Comparison of ENCODE assay signal across 19 cellular contexts in genomic region chr7:139749545-139749944, GRCh38. TPM values are rescaled to one million over a fixed set of nuclear protein-coding genes. Genes with fewer than 3 reads are reported as not detected.
A peak's percentile ranks its signal among the peaks of the same experiment; 100 is the strongest.
DNase-seq lines count a peak whose midpoint lies in the region; ATAC-seq, FAIRE-seq and TF ChIP-seq lines count a peak whose summit lies in the region.
"Had no signal": no experiment of that assay in that cellular context is flagged by ENCODE, and none has a peak within 500 bp of the region (broad histone marks: within the 10 kb centered on the region; RNA-seq: fewer than 3 reads in every experiment).

No MANE protein-coding gene starts in this region.

- no peak overlapping the region for H2BK120ac ChIP-seq in H1 (replicated peaks; ENCODE audit: low read depth, low read length)

- H3K9me3 Mint-ChIP-seq in activated T-cell treated with anti-CD3 and anti-CD28 coated beads, Interleukin-2, amount 50 U/mL, for 24 hours: no peaks in the 10 kb centered on the region
- H3K9me3 Mint-ChIP-seq: activated CD4-positive, alpha-beta memory T cell treated with anti-CD3 and anti-CD28 coated beads, Interleukin-2, amount 10 ng/mL, durations not matched to agents 7 days and 5 days; activated naive CD8-positive, alpha-beta T cell treated with anti-CD3 and anti-CD28 coated beads, Interleukin-2, amount 10 ng/mL, durations not matched to agents 7 days and 5 days; brain had no signal

- H3K36me3 ChIP-seq in H1 (ENCODE audit: control insufficient read depth in 2 of 4, insufficient read depth in 4 of 4, low read length in 3 of 4): no peaks in the 10 kb centered on the region
- H3K36me3 ChIP-seq: esophagus muscularis mucosa, HAP-1, ovary, vagina had no signal

- no peak overlapping the region for H3K23ac ChIP-seq in H1 (ENCODE audit: insufficient read length)

- no peak overlapping the region for H3K4me2 ChIP-seq in H1 (ENCODE audit: insufficient read depth in 1 of 2, low read depth in 2 of 2, low read length in 2 of 2)

- H2BK20ac ChIP-seq in H1 (ENCODE audit: low read length): no peak overlapping the region

- no peak overlapping the region for H3K4me3 ChIP-seq in H1 (ENCODE audit: extremely low read depth in 1 of 4, insufficient read depth in 2 of 4, low read depth in 3 of 4, low read length in 4 of 4)
- H3K4me3 ChIP-seq: esophagus muscularis mucosa, HAP-1, ovary, skin epidermis, vagina had no signal

- H3K9ac ChIP-seq in H1 (replicated peaks in 1 of 4; ENCODE audit: extremely low read depth in 1 of 4, low read depth in 3 of 4, low read length in 3 of 4): no peak overlapping the region

- DNase-seq in NCI-H1092 (lab: John Stamatoyannopoulos, UW) (peak; percentile 68), NCI-H2196 (lab: John Stamatoyannopoulos, UW; ENCODE audit: unreplicated experiment) (peak; percentile 40), H1 (ENCODE audit: low read depth in 1 of 2, low spot score in 2 of 2) (no peak), sciatic nerve (ENCODE audit: low spot score) (no peak)
- DNase-seq in activated T-cell treated with anti-CD3 and anti-CD28 coated beads, Interleukin-2, amount 50 U/mL, for 24 hours: no peak
- DNase-seq: activated CD4-positive, alpha-beta memory T cell treated with anti-CD3 and anti-CD28 coated beads, Interleukin-2, amount 10 ng/mL, durations not matched to agents 7 days and 5 days; activated naive CD8-positive, alpha-beta T cell treated with anti-CD3 and anti-CD28 coated beads, Interleukin-2, amount 10 ng/mL, durations not matched to agents 7 days and 5 days; COR-L47; NCI-H345; ovary; SIG-M5; stimulated activated CD4-positive, alpha-beta T cell treated with anti-CD3 and anti-CD28 coated beads, Interleukin-4, amount 100 ng/mL, for 24 hours had no signal

- intact Hi-C loops in sciatic nerve (cut with DNase I): no loop called here

- peaks cover 2 to 5% of the 10 kb centered on the region in 2 experiments for H4K20me1 ChIP-seq in H1 (replicated peaks in 1 of 2; ENCODE audit: control insufficient read depth in 1 of 2, insufficient read depth in 2 of 2, low read length in 2 of 2)

- H3K56ac ChIP-seq in H1 (replicated peaks; ENCODE audit: insufficient read length, low read depth, low read length): no peak overlapping the region

- POLR2A ChIA-PET in H1 (lab: Charles Lee; ENCODE audit: partially characterized antibody): no interaction called here

- no peak for TF ChIP-seq CTCF in H1 (IDR thresholded peaks at IDR 0.05; ENCODE audit: control extremely low read depth in 1 of 3, insufficient read depth in 1 of 3, low read depth in 1 of 3, low read length in 3 of 3)

- no peak overlapping the region for H3K14ac ChIP-seq in H1 (ENCODE audit: insufficient read length)

- ATAC-seq in sciatic nerve (peak; percentile 30), GM18868 (IDR thresholded peaks at IDR 0.05; ENCODE audit: unreplicated experiment) (no peak), GM18505 (IDR thresholded peaks at IDR 0.05; ENCODE audit: unreplicated experiment) (no peak)

- H3K18ac ChIP-seq in H1 (ENCODE audit: extremely low read depth, low read length): no peak overlapping the region

- 0 out of 4 replicates have a peak, but pooled peaks cover 0 to 5% of the 10 kb centered on the region in 2 experiments for H3K79me2 ChIP-seq in H1 (ENCODE audit: control insufficient read depth in 1 of 2, insufficient read depth in 2 of 2, low read length in 2 of 2)

- H3K4me1 ChIP-seq in H1 (replicated peaks in 1 of 4; ENCODE audit: control insufficient read depth in 3 of 4, insufficient read depth in 4 of 4, low read length in 3 of 4): peaks cover 0 to 12% (median 6%) of the 10 kb centered on the region in 4 experiments
- H3K4me1 ChIP-seq: HAP-1 had no signal

- H4K8ac ChIP-seq in H1 (ENCODE audit: extremely low read depth, insufficient read depth, low read length): peak overlapping the region; percentile 19; the same call in 1 of the 2 replicates

- FAIRE-seq in H1 (lab: Jason Lieb, UNC): no peak

- no peak for TF ChIP-seq RAD21 in H1 (IDR thresholded peaks at IDR 0.05 in 1 of 2, conservative IDR thresholded peaks at IDR 0.05 in 1 of 2; ENCODE audit: low read depth in 2 of 2, low read length in 2 of 2)

- 93% methylated on average over 10 of the region's 10 CpGs; no CpG with 5 or more reads in 1 of the 2 experiments for WGBS in H1 (ENCODE audit: extremely low coverage in 1 of 2, insufficient coverage in 1 of 2, insufficient read length in 1 of 2, insufficient replicate concordance in 2 of 2, low coverage in 1 of 2, low lambda C conversion rate in 2 of 2, missing lambda C conversion rate in 1 of 2), 2 experiments

- no peak overlapping the region for H3K27ac Mint-ChIP-seq in activated T-cell treated with anti-CD3 and anti-CD28 coated beads, Interleukin-2, amount 50 U/mL, for 24 hours
- H3K27ac Mint-ChIP-seq: activated CD4-positive, alpha-beta memory T cell treated with anti-CD3 and anti-CD28 coated beads, Interleukin-2, amount 10 ng/mL, durations not matched to agents 7 days and 5 days; activated naive CD8-positive, alpha-beta T cell treated with anti-CD3 and anti-CD28 coated beads, Interleukin-2, amount 10 ng/mL, durations not matched to agents 7 days and 5 days had no signal

- peaks cover 6% of the 10 kb centered on the region for H3K79me1 ChIP-seq in H1 (ENCODE audit: low read depth, low read length)

- CTCF ChIA-PET in H1 (lab: Charles Lee; ENCODE audit: partially characterized antibody): interaction anchor here (0.6 to 2.6 kb wide), 5 partner anchors 27 to 251 kb away, joined by 3 to 5 read pairs (median 3); no protein-coding TSS in a partner anchor

- H2BK15ac ChIP-seq in H1 (ENCODE audit: low read length): no peak overlapping the region

- no peaks in the 10 kb centered on the region for H3K23me2 ChIP-seq in H1 (ENCODE audit: low read depth, low read length)

- TF ChIP-seq EP300 in H1 (IDR thresholded peaks at IDR 0.05; ENCODE audit: borderline replicate concordance in 1 of 2, low read depth in 2 of 2, low read length in 2 of 2): no peak

- H3K4me3 Mint-ChIP-seq in activated T-cell treated with anti-CD3 and anti-CD28 coated beads, Interleukin-2, amount 50 U/mL, for 24 hours: no peak overlapping the region
- H3K4me3 Mint-ChIP-seq: activated CD4-positive, alpha-beta memory T cell treated with anti-CD3 and anti-CD28 coated beads, Interleukin-2, amount 10 ng/mL, durations not matched to agents 7 days and 5 days; activated naive CD8-positive, alpha-beta T cell treated with anti-CD3 and anti-CD28 coated beads, Interleukin-2, amount 10 ng/mL, durations not matched to agents 7 days and 5 days; brain had no signal

- H3K4me1 Mint-ChIP-seq in activated T-cell treated with anti-CD3 and anti-CD28 coated beads, Interleukin-2, amount 50 U/mL, for 24 hours (ENCODE audit: low read depth): peaks cover 63% of the 10 kb centered on the region

- no peak overlapping the region for H4K91ac ChIP-seq in H1 (replicated peaks; ENCODE audit: insufficient read length, low read length)

- H3K9me3 ChIP-seq in H1 (ENCODE audit: insufficient read depth in 2 of 2, low read depth in 1 of 2, low read length in 1 of 2): no peaks in the 10 kb centered on the region
- H3K9me3 ChIP-seq: esophagus muscularis mucosa, HAP-1, ovary, vagina had no signal

- H3K27me3 Mint-ChIP-seq in activated T-cell treated with anti-CD3 and anti-CD28 coated beads, Interleukin-2, amount 50 U/mL, for 24 hours: no peaks in the 10 kb centered on the region
- H3K27me3 Mint-ChIP-seq: activated CD4-positive, alpha-beta memory T cell treated with anti-CD3 and anti-CD28 coated beads, Interleukin-2, amount 10 ng/mL, durations not matched to agents 7 days and 5 days; activated naive CD8-positive, alpha-beta T cell treated with anti-CD3 and anti-CD28 coated beads, Interleukin-2, amount 10 ng/mL, durations not matched to agents 7 days and 5 days; brain had no signal

- no peak overlapping the region for H4K5ac ChIP-seq in H1 (ENCODE audit: insufficient read length, low read depth, low read length)

- no peak overlapping the region for H3K27ac ChIP-seq in H1 (ENCODE audit: low read depth, low read length)
- H3K27ac ChIP-seq: esophagus muscularis mucosa, ovary, skin epidermis, vagina had no signal

- H3K4ac ChIP-seq in H1 (replicated peaks; ENCODE audit: insufficient read length, low read depth, low read length): no peak overlapping the region

- H2BK12ac ChIP-seq in H1 (ENCODE audit: low read depth, low read length): no peak overlapping the region

- H2AK5ac ChIP-seq in H1 (ENCODE audit: low read depth, low read length): no peak overlapping the region

- H3K36me3 Mint-ChIP-seq in activated T-cell treated with anti-CD3 and anti-CD28 coated beads, Interleukin-2, amount 50 U/mL, for 24 hours (ENCODE audit: low read depth): peaks cover 5% of the 10 kb centered on the region
- H3K36me3 Mint-ChIP-seq: activated naive CD8-positive, alpha-beta T cell treated with anti-CD3 and anti-CD28 coated beads, Interleukin-2, amount 10 ng/mL, durations not matched to agents 7 days and 5 days had no signal

- no peaks in the 10 kb centered on the region for H3K27me3 ChIP-seq in H1 (replicated peaks in 1 of 4; ENCODE audit: control insufficient read depth in 3 of 4, extremely low read depth in 1 of 4, insufficient read depth in 3 of 4, low read length in 3 of 4)
- H3K27me3 ChIP-seq: esophagus muscularis mucosa, ovary, vagina had no signal

- no peak overlapping the region for H2AFZ ChIP-seq in H1 (ENCODE audit: low read length)

- TF ChIP-seq POLR2A in H1 (IDR thresholded peaks at IDR 0.05; ENCODE audit: control extremely low read depth in 1 of 2, low read depth in 2 of 2, low read length in 2 of 2): no peak
- no peak for TF ChIP-seq POLR2A in GM18505 (IDR thresholded peaks at IDR 0.05; ENCODE audit: borderline replicate concordance, extremely low read depth, insufficient read depth, insufficient read length)

- H2BK5ac ChIP-seq in H1 (ENCODE audit: low read depth, low read length): no peak overlapping the region

TF ChIP-seq in H1, 55 proteins besides CTCF, POLR2A, EP300 and RAD21 (continues in another document):
- TF ChIP-seq YY1 (IDR thresholded peaks at IDR 0.05; ENCODE audit: low read depth, low read length): no peak
- no peak for TF ChIP-seq TCF12 (IDR thresholded peaks at IDR 0.05; ENCODE audit: low read depth, low read length)
- TF ChIP-seq CHD1 (IDR thresholded peaks at IDR 0.05; ENCODE audit: low read depth, low read length): no peak
- TF ChIP-seq SRF (IDR thresholded peaks at IDR 0.05; ENCODE audit: low read depth, low read length): no peak
- no peak for TF ChIP-seq CHD2 (IDR thresholded peaks at IDR 0.05; ENCODE audit: low read length)
- TF ChIP-seq SIX5 (IDR thresholded peaks at IDR 0.05; ENCODE audit: low read depth, low read length): no peak
- TF ChIP-seq TBP (IDR thresholded peaks at IDR 0.05; ENCODE audit: low read depth, low read length): no peak

RNA-seq across cellular contexts. Expression of gene HIPK2, which starts 28.3 kb away (rescaled TPM):
- total RNA-seq in H1 (2021; fragmentation: NEBNext Ultra II Directional; extraction: Animal tissue kit (Norgen Biotek cat#: 25700)): 24.3 and 24.4 TPM in 2 replicates
- polyA plus RNA-seq in H1 (2011; rRNA removed): 8.3 and 10.0 TPM in 2 replicates
- polyA plus RNA-seq in H1 (2011; cell fraction: cytosol; rRNA removed): 4.9 TPM
- polyA plus RNA-seq in H1 (2011; cell fraction: nucleus; rRNA removed): 18.0 TPM
- 7.7 to 10.0 TPM (median 8.5 TPM) in 4 replicates for polyA plus RNA-seq in H1 (2012, experiment 1 of 2)
- 1.1 TPM for polyA plus RNA-seq in H1 (2012, experiment 2 of 2)
- polyA plus RNA-seq in H1 (2013, experiment 1 of 2): 9.4 TPM
- polyA plus RNA-seq in H1 (2013, experiment 2 of 2): 8.2 TPM
- 21.8 and 24.1 TPM in 2 replicates for polyA minus RNA-seq in H1 (2011; rRNA and poly(A)+ RNA removed)
- 10.6 TPM for polyA minus RNA-seq in H1 (2011; cell fraction: cytosol; rRNA and poly(A)+ RNA removed)
- 16.7 TPM for polyA minus RNA-seq in H1 (2011; cell fraction: nucleus; rRNA and poly(A)+ RNA removed)
- 65.2 TPM for total RNA-seq in sciatic nerve

Comparison
In these comparisons a context has a peak if more than half of its experiments do, and no peak if none do; other contexts are left out.
1. DNase-seq: peak in NCI-H1092 (single experiment) and NCI-H2196 (single experiment); none in H1 (0 of 2), sciatic nerve (single experiment) and activated T-cell treated with anti-CD3 and anti-CD28 coated beads, Interleukin-2, amount 50 U/mL, for 24 hours (single experiment).